In genomic region chr10:9331583-9332008, GRCh38 we compare ENCODE assay signal across 8 cellular contexts.
A peak's percentile ranks its signal among the peaks of the same experiment; 100 is the strongest.
DNase-seq lines count a peak whose midpoint lies in the region; ATAC-seq and TF ChIP-seq lines count a peak whose summit lies in the region.

No MANE protein-coding gene starts in this region.

- H3K4me2 ChIP-seq in MM.1S (ENCODE audit: low read depth, low read length) = peak overlapping the region; percentile 18; the same call in 1 of the 2 replicates

- H3K4me1 ChIP-seq in MM.1S (ENCODE audit: low read length) (no peaks in the 10 kb centered on the region), adrenal gland (replicated peaks in 1 of 2) (no peaks in the 10 kb centered on the region), right atrium auricular region (no peaks in the 10 kb centered on the region)

- DNase-seq in NCI-H1105 treated with DMSO at 0.1 percent for 48 hours (lab: John Stamatoyannopoulos, UW) (peak; percentile 21), NCI-H1105 (lab: John Stamatoyannopoulos, UW) (no peak), MM.1S (peak; percentile 77), adrenal gland (no peak), right atrium auricular region (ENCODE audit: low spot score) (no peak), smooth muscle cell of the brain vasculature (ENCODE audit: low read depth, low spot score) (peak; percentile 7), NCI-H1930 (lab: John Stamatoyannopoulos, UW) (no peak)

- H3K9me2 ChIP-seq in MM.1S (replicated peaks; ENCODE audit: insufficient read depth, low read length) = no peaks in the 10 kb centered on the region

- H3K4me3 ChIP-seq in MM.1S (ENCODE audit: low read length) (no peak overlapping the region), adrenal gland (no peak overlapping the region), right atrium auricular region (no peak overlapping the region)

- H3K36me3 ChIP-seq in MM.1S (replicated peaks; ENCODE audit: insufficient read depth, low read length) (no peaks in the 10 kb centered on the region), adrenal gland (replicated peaks in 1 of 2) (no peaks in the 10 kb centered on the region), right atrium auricular region (no peaks in the 10 kb centered on the region)

- H3F3A ChIP-seq in MM.1S (ENCODE audit: insufficient read depth, low read length) = no peaks in the 10 kb centered on the region

- TF ChIP-seq POLR2A in adrenal gland (IDR thresholded peaks at IDR 0.05) = no peak

- H4K20me1 ChIP-seq in MM.1S (ENCODE audit: insufficient read depth, low read length) = no peaks in the 10 kb centered on the region

- intact Hi-C loops in adrenal gland (cut with DNase I) = loop anchor here in 1 of 2 donors (10.0 kb wide), 1 partner anchor 1947 kb away; no protein-coding TSS in a partner anchor

- TF ChIP-seq CTCF in MM.1S (IDR thresholded peaks at IDR 0.05; ENCODE audit: low read length) (peak; percentile 81), adrenal gland (IDR thresholded peaks at IDR 0.05) (peak; percentile 64 to 88 (median 70)), right atrium auricular region (IDR thresholded peaks at IDR 0.05) (peak; percentile 63 to 89)

- peak; percentile 90 for ATAC-seq in GM21529 (IDR thresholded peaks at IDR 0.05; ENCODE audit: unreplicated experiment)

- no peak overlapping the region for H3K27ac ChIP-seq in MM.1S (ENCODE audit: low read length)
- H3K27ac ChIP-seq in adrenal gland = no peak overlapping the region
- no peak overlapping the region for H3K27ac ChIP-seq in right atrium auricular region

- WGBS in adrenal gland, 4 donors = 16 to 24% (median 18%) methylated on average over 3 of the region's 3 CpGs

- H3K27me3 ChIP-seq in MM.1S (replicated peaks; ENCODE audit: insufficient read depth, low read length) (no peaks in the 10 kb centered on the region), adrenal gland (no peaks in the 10 kb centered on the region), right atrium auricular region (no peaks in the 10 kb centered on the region)

- H3K9ac ChIP-seq in MM.1S (ENCODE audit: low read length) = no peak overlapping the region

- no peak overlapping the region for H2AFZ ChIP-seq in MM.1S (ENCODE audit: low read length)

- H3K9me3 ChIP-seq in MM.1S (replicated peaks; ENCODE audit: insufficient read depth, low read length) = no peaks in the 10 kb centered on the region
- H3K9me3 ChIP-seq in adrenal gland (replicated peaks in 1 of 3) = no peaks in the 10 kb centered on the region
- H3K9me3 ChIP-seq in right atrium auricular region = no peaks in the 10 kb centered on the region

- no peaks in the 10 kb centered on the region for H3K79me2 ChIP-seq in MM.1S (ENCODE audit: low read length)

Comparison
In these comparisons a context has a peak if more than half of its experiments do, and no peak if none do; other contexts are left out.
1. DNase-seq: peak in NCI-H1105 treated with DMSO at 0.1 percent for 48 hours (single experiment), MM.1S (single experiment) and smooth muscle cell of the brain vasculature (single experiment); none in NCI-H1105 (single experiment), adrenal gland (0 of 7), right atrium auricular region (single experiment) and NCI-H1930 (0 of 2).
2. Peak in every context shown above with its lines, with median percentiles within 50 percentile points of each other: CTCF ChIP-seq.